ENCODE assay signal across 20 cellular contexts in genomic region chr17:56893503-56893902, GRCh38.
"Had no signal": no experiment of that assay in that cellular context is flagged by ENCODE, and none has a peak within 500 bp of the region (broad histone marks: within the 10 kb centered on the region; RNA-seq: fewer than 3 reads in every experiment).

No MANE protein-coding gene starts in this region.

- H3K4me3 Mint-ChIP-seq: activated CD4-positive, alpha-beta T cell treated with anti-CD3 and anti-CD28 coated beads for 36 hours; activated naive CD4-positive, alpha-beta T cell treated with anti-CD3 and anti-CD28 coated beads, Interleukin-2, amount 10 ng/mL, durations not matched to agents 7 days and 5 days; mesothelial cell of epicardium; nephron; stimulated activated memory B cell treated with anti-CD40 and anti-IgM and Interleukin-4, amounts not matched to agents 10 μg/mL and 1 μg/mL and 100 μg/mL, for 72 hours; T-helper 2 cell treated with Interferon-gamma antibody and Interleukin-4, amounts not matched to agents 5 μg/mL and 100 μg/mL, for 36 hours had no signal

- H3K9me3 Mint-ChIP-seq: stimulated activated memory B cell treated with anti-CD40 and anti-IgM and Interleukin-4, amounts not matched to agents 10 μg/mL and 1 μg/mL and 100 μg/mL, for 72 hours; T-helper 2 cell treated with Interferon-gamma antibody and Interleukin-4, amounts not matched to agents 5 μg/mL and 100 μg/mL, for 36 hours had no signal

- H3K27ac ChIP-seq: cardiac muscle cell, esophagus squamous epithelium, parathyroid adenoma, sigmoid colon, thoracic aorta, upper lobe of left lung had no signal

- H3K27me3 Mint-ChIP-seq: activated CD4-positive, alpha-beta T cell treated with anti-CD3 and anti-CD28 coated beads for 36 hours; activated naive CD4-positive, alpha-beta T cell treated with anti-CD3 and anti-CD28 coated beads, Interleukin-2, amount 10 ng/mL, durations not matched to agents 7 days and 5 days; stimulated activated memory B cell treated with anti-CD40 and anti-IgM and Interleukin-4, amounts not matched to agents 10 μg/mL and 1 μg/mL and 100 μg/mL, for 72 hours had no signal

- H3K36me3 ChIP-seq: cardiac muscle cell had no signal

- H3K9ac ChIP-seq: parathyroid adenoma had no signal

- H3K27me3 ChIP-seq: cardiac muscle cell, esophagus squamous epithelium, sigmoid colon, upper lobe of left lung had no signal

- H3K4me1 ChIP-seq: parathyroid adenoma, sigmoid colon, upper lobe of left lung had no signal

- ATAC-seq: activated CD4-positive, alpha-beta T cell treated with anti-CD3 and anti-CD28 coated beads for 36 hours; left cardiac atrium; stimulated activated memory B cell treated with anti-CD40 and anti-IgM and Interleukin-4, amounts not matched to agents 10 μg/mL and 1 μg/mL and 100 μg/mL, for 72 hours had no signal

- H3K9me3 ChIP-seq: sigmoid colon, thoracic aorta, upper lobe of left lung had no signal

- H3K27ac Mint-ChIP-seq: activated CD4-positive, alpha-beta T cell treated with anti-CD3 and anti-CD28 coated beads for 36 hours; activated naive CD4-positive, alpha-beta T cell treated with anti-CD3 and anti-CD28 coated beads, Interleukin-2, amount 10 ng/mL, durations not matched to agents 7 days and 5 days; mesothelial cell of epicardium; nephron; stimulated activated memory B cell treated with anti-CD40 and anti-IgM and Interleukin-4, amounts not matched to agents 10 μg/mL and 1 μg/mL and 100 μg/mL, for 72 hours; T-helper 2 cell treated with Interferon-gamma antibody and Interleukin-4, amounts not matched to agents 5 μg/mL and 100 μg/mL, for 36 hours had no signal

- DNase-seq: activated CD4-positive, alpha-beta T cell treated with anti-CD3 and anti-CD28 coated beads for 36 hours; activated CD4-positive, alpha-beta T cell treated with anti-CD3 and anti-CD28 coated beads, Interleukin-2, amount 50 U/mL, for 48 hours; activated effector memory CD4-positive, alpha-beta T cell treated with Interleukin-2 at 50 U/mL for 16 hours; activated naive CD4-positive, alpha-beta T cell treated with anti-CD3 and anti-CD28 coated beads, Interleukin-2, amount 10 ng/mL, durations not matched to agents 7 days and 5 days; amygdala; dermis blood vessel endothelial cell; effector memory CD4-positive, alpha-beta T cell; esophagus squamous epithelium; left cardiac atrium; sigmoid colon; stimulated activated CD4-positive, alpha-beta T cell treated with anti-CD3 and anti-CD28 coated beads, Interleukin-4, amount 100 ng/mL, for 24 hours had no signal

- H3K4me3 ChIP-seq: cardiac muscle cell, esophagus squamous epithelium, lung, sigmoid colon, thoracic aorta, upper lobe of left lung had no signal
